ENCODE assay signal across 19 cellular contexts in the genomic region with DNA sequence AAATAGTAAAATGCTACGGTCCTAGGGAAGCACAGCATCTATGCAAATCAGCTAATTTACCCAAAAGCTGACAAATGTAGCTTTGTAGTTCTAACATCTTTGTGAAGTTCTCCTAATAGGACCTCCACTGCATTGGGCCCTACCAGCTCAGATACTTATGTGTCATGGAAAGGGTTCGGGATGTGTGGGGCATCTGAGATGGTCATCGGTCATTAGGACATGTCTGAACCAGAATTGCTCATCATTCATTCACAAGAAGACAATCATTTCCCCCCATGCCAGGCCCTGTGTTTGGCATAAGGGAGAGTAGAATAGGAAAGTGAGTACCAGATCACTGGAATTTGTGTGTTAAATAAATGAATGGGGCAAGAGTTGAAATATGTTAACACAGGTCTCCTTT. TPM values are rescaled to one million over a fixed set of nuclear protein-coding genes. Genes with fewer than 3 reads are reported as not detected.
DNase-seq lines count a peak whose midpoint lies in the region; FAIRE-seq and TF ChIP-seq lines count a peak whose summit lies in the region.
"Had no signal": no experiment of that assay in that cellular context is flagged by ENCODE, and none has a peak within 500 bp of the region (broad histone marks: within the 10 kb centered on the region; RNA-seq: fewer than 3 reads in every experiment).

No MANE protein-coding gene starts in this region.

- no peak overlapping the region for H2AFZ ChIP-seq in trophoblast cell (ENCODE audit: insufficient read depth, low read length, poor library complexity)

- H3K27ac ChIP-seq in mesodermal cell (ENCODE audit: low read depth, low read length, severe bottlenecking) (peak overlapping the region; percentile 13), trophoblast cell (ENCODE audit: low read depth, low read length) (no peak overlapping the region)
- H3K27ac ChIP-seq: heart left ventricle, HL-60, pancreas, upper lobe of right lung had no signal

- H3K4ac ChIP-seq in trophoblast cell (ENCODE audit: low read depth, low read length), result no peak overlapping the region

- H3K36me3 ChIP-seq in MG63 (peaks cover 5% of the 10 kb centered on the region), bronchial epithelial cell (ENCODE audit: control insufficient read depth, insufficient read depth, low read length) (no peaks in the 10 kb centered on the region), mesodermal cell (ENCODE audit: control insufficient read depth, insufficient read depth, low read length) (peaks cover under 1% of the 10 kb centered on the region), trophoblast cell (ENCODE audit: control insufficient read depth in 1 of 2, insufficient read depth in 2 of 2, low read length in 2 of 2) (no peaks in the 10 kb centered on the region)
- H3K36me3 ChIP-seq: pancreas, upper lobe of right lung had no signal

- no peak overlapping the region for H3K9ac ChIP-seq in trophoblast cell (ENCODE audit: low read length)

- H3K18ac ChIP-seq in trophoblast cell (ENCODE audit: low read length), result no peak overlapping the region

- H3K27me3 ChIP-seq in MG63 (no peaks in the 10 kb centered on the region), bronchial epithelial cell (ENCODE audit: control insufficient read depth, insufficient read depth, low read length) (no peaks in the 10 kb centered on the region), trophoblast cell (ENCODE audit: insufficient read depth, low read length) (no peaks in the 10 kb centered on the region)
- H3K27me3 ChIP-seq: heart left ventricle, pancreas, upper lobe of right lung had no signal

- H3K9me3 ChIP-seq in MG63 (no peaks in the 10 kb centered on the region), mesodermal cell (ENCODE audit: control insufficient read depth, low read length) (no peaks in the 10 kb centered on the region), trophoblast cell (ENCODE audit: insufficient read depth, low read depth, low read length) (no peaks in the 10 kb centered on the region)
- H3K9me3 ChIP-seq: heart left ventricle, pancreas, upper lobe of right lung had no signal

- 67 to 88% methylated on average over 1 of the region's 3 CpGs for WGBS in mesodermal cell (ENCODE audit: insufficient coverage in 2 of 2), 2 experiments
- no CpG with 5 or more reads among the region's 3 CpGs for WGBS in trophoblast cell (ENCODE audit: extremely low coverage, insufficient coverage, insufficient read length)

- in situ Hi-C loops in GM13976 (cut with MboI; ENCODE audit: low sequenced_read_pairs, unreplicated experiment), result no loop called here

- no peak overlapping the region for H4K8ac ChIP-seq in trophoblast cell (ENCODE audit: low read depth, low read length)

- no peak overlapping the region for H2BK12ac ChIP-seq in trophoblast cell (ENCODE audit: low read length)

- TF ChIP-seq CTCF in bronchial epithelial cell (IDR thresholded peaks at IDR 0.05; ENCODE audit: insufficient read depth, low read length, severe bottlenecking), result no peak
- TF ChIP-seq CTCF in GM13976 (IDR thresholded peaks at IDR 0.05; ENCODE audit: borderline replicate concordance, control extremely low read depth, extremely low read depth, insufficient read depth, missing control alignments), result no peak

- no peak overlapping the region for H4K12ac ChIP-seq in trophoblast cell (ENCODE audit: low read depth, low read length)

- H4K91ac ChIP-seq in trophoblast cell (ENCODE audit: low read depth, low read length), result no peak overlapping the region

- H2AK5ac ChIP-seq in trophoblast cell (ENCODE audit: low read length), result no peak overlapping the region

- no peaks in the 10 kb centered on the region for H3K79me1 ChIP-seq in trophoblast cell (ENCODE audit: low read length)

- no peak overlapping the region for H3K23ac ChIP-seq in trophoblast cell (ENCODE audit: low read length)

- H3K14ac ChIP-seq in trophoblast cell (ENCODE audit: low read length), result no peak overlapping the region

- H3K79me2 ChIP-seq in trophoblast cell (ENCODE audit: control insufficient read depth, insufficient read depth, low read length, poor library complexity), result no peaks in the 10 kb centered on the region

- DNase-seq in AG08395 (ENCODE audit: low spot score), result peak; percentile 45
- DNase-seq in MG63, result peak; percentile 79
- DNase-seq in bronchial epithelial cell (ENCODE audit: low read depth), result peak; percentile 57
- DNase-seq in NCI-H1930 (lab: John Stamatoyannopoulos, UW), result no peak
- DNase-seq in T-helper 9 cell, result no peak
- DNase-seq in trophoblast cell, result no peak
- no peak for DNase-seq in GM13976 (ENCODE audit: low spot score)
- DNase-seq: activated CD4-positive, alpha-beta T cell treated with anti-CD3 and anti-CD28 coated beads, Interleukin-2, amount 10 ng/mL, durations not matched to agents 24 days and 14 days; anterior cingulate cortex; effector memory CD4-positive, alpha-beta T cell; heart left ventricle; MM.1S; NCI-H2171 treated with DMSO at 0.1 percent for 48 hours; pancreas; stimulated activated CD8-positive, alpha-beta memory T cell treated with anti-CD3 and anti-CD28 coated beads, Interleukin-4, amount 100 ng/mL, for 48 hours; upper lobe of right lung had no signal

- no peak overlapping the region for H2BK5ac ChIP-seq in trophoblast cell (ENCODE audit: low read depth, low read length, poor library complexity)

- no peak overlapping the region for H3K4me2 ChIP-seq in trophoblast cell (ENCODE audit: low read length)

- H2BK120ac ChIP-seq in trophoblast cell (ENCODE audit: insufficient read depth, low read length, poor library complexity), result no peak overlapping the region

- H3K4me3 ChIP-seq in MG63 (0 out of 2 replicates have a peak overlapping the region, but pooled peaks have one; percentile 1), bronchial epithelial cell (ENCODE audit: low read depth, low read length) (no peak overlapping the region), mesodermal cell (ENCODE audit: extremely low read depth, insufficient read depth, low read length, poor library complexity, severe bottlenecking) (no peak overlapping the region), trophoblast cell (ENCODE audit: low read depth, low read length) (no peak overlapping the region)
- H3K4me3 ChIP-seq: heart left ventricle, lung, pancreas, upper lobe of right lung had no signal

- H3K4me1 ChIP-seq in mesodermal cell (ENCODE audit: control insufficient read depth, insufficient read depth, low read length, poor library complexity, severe bottlenecking) (peaks cover 18% of the 10 kb centered on the region), trophoblast cell (ENCODE audit: control insufficient read depth in 1 of 2, insufficient read depth in 2 of 2, low read length in 2 of 2) (peaks cover 2 to 3% of the 10 kb centered on the region in 2 experiments)

- FAIRE-seq in bronchial epithelial cell (lab: Jason Lieb, UNC), result no peak
- FAIRE-seq: pancreas had no signal

RNA-seq across cellular contexts. Expression of gene PWWP2A, which starts 35.7 kb away (rescaled TPM):
- total RNA-seq in MG63 (2014; rRNA removed; shearing (Covaris generic); ENCODE audit: low replicate concordance), result 20.4 and 27.0 TPM in 2 replicates
- 10.8 and 13.1 TPM in 2 replicates for total RNA-seq in bronchial epithelial cell
- polyA plus RNA-seq in mesodermal cell (2013, experiment 1 of 2), result 18.2 TPM
- polyA plus RNA-seq in mesodermal cell (2013, experiment 2 of 2), result 20.5 TPM
- 9.4 and 10.9 TPM in 2 replicates for polyA plus RNA-seq in trophoblast cell (2013)

Comparison
In these comparisons a context has a peak if more than half of its experiments do, and no peak if none do; other contexts are left out.
1. DNase-seq: peak in AG08395 (single experiment), MG63 (single experiment) and bronchial epithelial cell (single experiment); none in NCI-H1930 (0 of 2), T-helper 9 cell (single experiment), trophoblast cell (0 of 2) and GM13976 (single experiment).